ENCODE assay signal across 13 cellular contexts in genomic region chr17:83067718-83068261, GRCh38. TPM values are rescaled to one million over a fixed set of nuclear protein-coding genes. Genes with fewer than 3 reads are reported as not detected.
DNase-seq lines count a peak whose midpoint lies in the region; ATAC-seq, FAIRE-seq and TF ChIP-seq lines count a peak whose summit lies in the region.
"Had no signal": no experiment of that assay in that cellular context is flagged by ENCODE, and none has a peak within 500 bp of the region (broad histone marks: within the 10 kb centered on the region; RNA-seq: fewer than 3 reads in every experiment).

No MANE protein-coding gene starts in this region.

- no peak for ATAC-seq in left cardiac atrium
- ATAC-seq in heart right ventricle = no peak
- ATAC-seq in HG03469 (IDR thresholded peaks at IDR 0.05; ENCODE audit: unreplicated experiment) = no peak

- 68 to 75% methylated on average over 28 to 29 of the region's 29 CpGs for WGBS in heart right ventricle, 2 donors

- H3K4me3 Mint-ChIP-seq in glutamatergic neuron (ENCODE audit: unreplicated experiment) = no peak overlapping the region

- H3K4me1 ChIP-seq in heart right ventricle = peaks cover 0 to 13% (median 0%) of the 10 kb centered on the region in 9 donors
- H3K4me1 ChIP-seq: colonic mucosa had no signal

- H3K9me3 Mint-ChIP-seq in glutamatergic neuron (ENCODE audit: unreplicated experiment) = peaks cover 4% of the 10 kb centered on the region
- H3K9me3 Mint-ChIP-seq: CD4-positive, CD25-positive, alpha-beta regulatory T cell had no signal

- no peaks in the 10 kb centered on the region for H3K36me3 ChIP-seq in heart right ventricle
- H3K36me3 ChIP-seq: colonic mucosa had no signal

- FAIRE-seq in RCC 7860 (lab: Jason Lieb, UNC) (no peak), urothelium cell line (lab: Jason Lieb, UNC) (no peak)
- FAIRE-seq: frontal cortex had no signal

- H3K4me1 Mint-ChIP-seq in glutamatergic neuron (ENCODE audit: low read depth, unreplicated experiment) = peaks cover 5% of the 10 kb centered on the region

- H3K27ac ChIP-seq in heart right ventricle = no peak overlapping the region
- H3K27ac ChIP-seq: colonic mucosa had no signal

- DNase-seq in left cardiac atrium (peak; percentile 26), heart right ventricle (no peak), RCC 7860 (ENCODE audit: low spot score) (peak; percentile 9), fibroblast of the aortic adventitia (ENCODE audit: low read depth) (no peak), urothelium cell line (ENCODE audit: low spot score) (peak; percentile 49), NCI-H526 treated with DMSO at 0.1 percent for 48 hours (lab: John Stamatoyannopoulos, UW) (no peak), glutamatergic neuron (no peak)
- DNase-seq: activated CD4-positive, alpha-beta T cell treated with anti-CD3 and anti-CD28 coated beads for 4 hours; CD4-positive, CD25-positive, alpha-beta regulatory T cell; colonic mucosa; NCI-H2171 treated with DMSO at 0.1 percent for 48 hours had no signal

- H3K27me3 ChIP-seq in heart right ventricle = no peaks in the 10 kb centered on the region
- H3K27me3 ChIP-seq: colonic mucosa had no signal

- peaks cover 5% of the 10 kb centered on the region for H3K27me3 Mint-ChIP-seq in glutamatergic neuron (ENCODE audit: unreplicated experiment)

- no peak for TF ChIP-seq CTCF in heart right ventricle (IDR thresholded peaks at IDR 0.05)
- peak; percentile 28 for TF ChIP-seq CTCF in fibroblast of the aortic adventitia (IDR thresholded peaks at IDR 0.05; ENCODE audit: insufficient read depth, low read length)
- no peak for TF ChIP-seq CTCF in glutamatergic neuron (IDR thresholded peaks at IDR 0.05; ENCODE audit: partially characterized antibody, unreplicated experiment)

- intact Hi-C loops in left cardiac atrium (cut with DNase I) (no loop called here), heart right ventricle (cut with DNase I) (no loop called here)

- H3K36me3 Mint-ChIP-seq in glutamatergic neuron (ENCODE audit: unreplicated experiment) = no peaks in the 10 kb centered on the region
- H3K36me3 Mint-ChIP-seq: CD4-positive, CD25-positive, alpha-beta regulatory T cell had no signal

- H3K4me3 ChIP-seq in heart right ventricle (no peak overlapping the region), fibroblast of the aortic adventitia (ENCODE audit: low read depth, low read length) (no peak overlapping the region)
- H3K4me3 ChIP-seq: colonic mucosa had no signal

- no peak overlapping the region for H3K27ac Mint-ChIP-seq in glutamatergic neuron (ENCODE audit: unreplicated experiment)

- no peaks in the 10 kb centered on the region for H3K9me3 ChIP-seq in heart right ventricle
- H3K9me3 ChIP-seq: colonic mucosa had no signal

RNA-seq across cellular contexts. Expression of gene METRNL, which starts 11.6 kb away (rescaled TPM):
- total RNA-seq in left cardiac atrium (10 to 100 TPM; 50.4 to 84.4 TPM), heart right ventricle (10 to 100 TPM; 56.0 to 90.1 (median 70.9) TPM), fibroblast of the aortic adventitia (ENCODE audit: low replicate concordance) (77.4 and 105 TPM in 2 replicates), glutamatergic neuron (ENCODE audit: unreplicated experiment) (47.1 TPM)
- polyA plus RNA-seq in heart right ventricle = 100 to 1,000 TPM in 1 of 2 donors, 10 to 100 TPM in 1; 39.0 to 134 TPM

Comparison
In these comparisons a context has a peak if more than half of its experiments do, and no peak if none do; other contexts are left out.
1. DNase-seq: peak in left cardiac atrium (single experiment), RCC 7860 (single experiment) and urothelium cell line (single experiment); none in heart right ventricle (0 of 2), fibroblast of the aortic adventitia (single experiment), NCI-H526 treated with DMSO at 0.1 percent for 48 hours (single experiment) and glutamatergic neuron (single experiment).